15 cellular contexts compared by ENCODE assay signal in genomic region chr1:17875882-17876280, GRCh38.
DNase-seq lines count a peak whose midpoint lies in the region; ATAC-seq, FAIRE-seq and TF ChIP-seq lines count a peak whose summit lies in the region.
"Had no signal": no experiment of that assay in that cellular context is flagged by ENCODE, and none has a peak within 500 bp of the region (broad histone marks: within the 10 kb centered on the region; RNA-seq: fewer than 3 reads in every experiment).

No MANE protein-coding gene starts in this region.

- no peak overlapping the region for H3K27ac Mint-ChIP-seq in endodermal cell
- H3K27ac Mint-ChIP-seq: activated T-helper 1 cell treated with anti-CD3 and anti-CD28 coated beads, Interleukin-12 subunit alpha, Interleukin-12 subunit beta, Interleukin-2, Interleukin-4 antibody, amounts not matched to agents 30 ng/mL and 10 ng/mL and 1 ng/mL, durations not matched to agents 14 hours and 24 hours and 36 hours; effector memory CD8-positive, alpha-beta T cell had no signal

- H3K9me3 ChIP-seq in endodermal cell (ENCODE audit: control insufficient read depth, low read length) (no peaks in the 10 kb centered on the region), kidney (ENCODE audit: control insufficient read depth in 1 of 2, low read length in 2 of 2) (peaks cover 0 to 2% of the 10 kb centered on the region in 2 donors)

- no peak for ATAC-seq in GM19395 (IDR thresholded peaks at IDR 0.05; ENCODE audit: unreplicated experiment)
- no peak for ATAC-seq in HG02678 (IDR thresholded peaks at IDR 0.05; ENCODE audit: unreplicated experiment)
- ATAC-seq: effector memory CD8-positive, alpha-beta T cell had no signal

- H3K27me3 ChIP-seq in endodermal cell (ENCODE audit: control insufficient read depth, insufficient read depth, low read length, poor library complexity, severe bottlenecking) = peaks cover 5% of the 10 kb centered on the region

- H3K9ac ChIP-seq in endodermal cell (ENCODE audit: extremely low read depth, low read length, poor library complexity, severe bottlenecking) (no peak overlapping the region), kidney (ENCODE audit: low read length in 2 of 2) (no peak overlapping the region)

- H3K36me3 Mint-ChIP-seq in endodermal cell (ENCODE audit: low read depth) = no peaks in the 10 kb centered on the region

- peaks cover 1% of the 10 kb centered on the region for H3K9me3 Mint-ChIP-seq in endodermal cell
- H3K9me3 Mint-ChIP-seq: activated T-helper 1 cell treated with anti-CD3 and anti-CD28 coated beads, Interleukin-12 subunit alpha, Interleukin-12 subunit beta, Interleukin-2, Interleukin-4 antibody, amounts not matched to agents 30 ng/mL and 10 ng/mL and 1 ng/mL, durations not matched to agents 14 hours and 24 hours and 36 hours had no signal

- H3K36me3 ChIP-seq in endodermal cell (ENCODE audit: control insufficient read depth, insufficient read depth, low read length) (no peaks in the 10 kb centered on the region), kidney (ENCODE audit: control insufficient read depth in 1 of 2, insufficient read depth in 2 of 2, low read length in 2 of 2) (no peaks in the 10 kb centered on the region)

- peak; percentile 41 for DNase-seq in A172 (ENCODE audit: low spot score)
- peak; percentile 63 for DNase-seq in LHCN-M2 (ENCODE audit: low read depth)
- DNase-seq in endodermal cell = peak; percentile 58
- peak; percentile 22 for DNase-seq in kidney
- no peak for DNase-seq in NAMALWA (ENCODE audit: low spot score)
- DNase-seq in amygdala (lab: John Stamatoyannopoulos, UW) = no peak
- DNase-seq: effector memory CD8-positive, alpha-beta T cell; head of caudate nucleus; NCI-H146; NCI-H510A treated with DMSO at 0.1 percent for 48 hours; stimulated activated CD4-positive, alpha-beta T cell treated with anti-CD3 and anti-CD28 coated beads, Interleukin-12 subunit alpha, Interleukin-12 subunit beta, amount 100 ng/mL, for 4 hours had no signal

- peaks cover 4% of the 10 kb centered on the region for H3K4me1 ChIP-seq in endodermal cell (ENCODE audit: control insufficient read depth, insufficient read depth, low read length)
- no peaks in the 10 kb centered on the region for H3K4me1 ChIP-seq in kidney (ENCODE audit: control insufficient read depth in 1 of 2, insufficient read depth in 1 of 2, low read depth in 1 of 2, low read length in 2 of 2)

- H3K27ac ChIP-seq in endodermal cell (ENCODE audit: low read depth, low read length) (no peak overlapping the region), kidney (ENCODE audit: low read depth in 2 of 2, low read length in 2 of 2) (no peak overlapping the region)

- no peak for FAIRE-seq in kidney (lab: Jason Lieb, UNC)

- no peak overlapping the region for H3K4me3 Mint-ChIP-seq in endodermal cell
- H3K4me3 Mint-ChIP-seq: activated T-helper 1 cell treated with anti-CD3 and anti-CD28 coated beads, Interleukin-12 subunit alpha, Interleukin-12 subunit beta, Interleukin-2, Interleukin-4 antibody, amounts not matched to agents 30 ng/mL and 10 ng/mL and 1 ng/mL, durations not matched to agents 14 hours and 24 hours and 36 hours; effector memory CD8-positive, alpha-beta T cell; neural crest cell had no signal

- intact Hi-C loops in kidney (cut with DNase I) = no loop called here

- H3K4me3 ChIP-seq in endodermal cell (ENCODE audit: low read length) (no peak overlapping the region), kidney (ENCODE audit: low read length in 2 of 2) (no peak overlapping the region)

- 93% methylated on average over 4 of the region's 4 CpGs; no CpG with 5 or more reads in 1 of the 2 experiments for WGBS in endodermal cell (ENCODE audit: insufficient coverage in 1 of 2, insufficient read length in 1 of 2), 2 experiments

- peaks cover 4% of the 10 kb centered on the region for H3K27me3 Mint-ChIP-seq in endodermal cell (ENCODE audit: insufficient read depth)

- peaks cover 14% of the 10 kb centered on the region for H3K4me1 Mint-ChIP-seq in endodermal cell

- TF ChIP-seq CTCF in endodermal cell (conservative IDR thresholded peaks at IDR 0.05) = no peak
- TF ChIP-seq CTCF in kidney (IDR thresholded peaks at IDR 0.05; ENCODE audit: borderline replicate concordance, extremely low read depth, insufficient read depth) = no peak

Comparison
In these comparisons a context has a peak if more than half of its experiments do, and no peak if none do; other contexts are left out.
1. DNase-seq: peak in A172 (single experiment), LHCN-M2 (single experiment), endodermal cell (single experiment) and kidney (single experiment); none in NAMALWA (single experiment) and amygdala (0 of 56).